Comparison of ENCODE assay signal across 19 cellular contexts in genomic region chr22:17152971-17153370, GRCh38. TPM values are rescaled to one million over a fixed set of nuclear protein-coding genes. Genes with fewer than 3 reads are reported as not detected.
DNase-seq lines count a peak whose midpoint lies in the region; ATAC-seq and TF ChIP-seq lines count a peak whose summit lies in the region.
"Had no signal": no experiment of that assay in that cellular context is flagged by ENCODE, and none has a peak within 500 bp of the region (broad histone marks: within the 10 kb centered on the region; RNA-seq: fewer than 3 reads in every experiment).

No MANE protein-coding gene starts in this region.

- CTCF ChIA-PET in CD4-positive, alpha-beta memory T cell (lab: Charles Lee; ENCODE audit: partially characterized antibody): no interaction called here

- no peak for TF ChIP-seq CTCF in CD14-positive monocyte (IDR thresholded peaks at IDR 0.05)
- TF ChIP-seq CTCF in chondrocyte (IDR thresholded peaks at IDR 0.05): no peak
- no peak for TF ChIP-seq CTCF in mucosa of descending colon (IDR thresholded peaks at IDR 0.05)

- H3K4me3 ChIP-seq in mucosa of descending colon: no peak overlapping the region
- H3K4me3 ChIP-seq in CD4-positive, alpha-beta memory T cell (ENCODE audit: low read length in 2 of 2): no peak overlapping the region
- H3K4me3 ChIP-seq: A549, MG63, Peyer's patch had no signal

- H3K4me3 Mint-ChIP-seq in CD14-positive monocyte (no peak overlapping the region), chondrocyte (ENCODE audit: unreplicated experiment) (no peak overlapping the region)
- no peak overlapping the region for H3K4me3 Mint-ChIP-seq in CD4-positive, alpha-beta memory T cell
- H3K4me3 Mint-ChIP-seq: H9 had no signal

- H3K27ac Mint-ChIP-seq in CD14-positive monocyte (peak overlapping the region in 5 of 7 donors; percentile 21 to 75 (median 37)), chondrocyte (ENCODE audit: unreplicated experiment) (no peak overlapping the region)
- H3K27ac Mint-ChIP-seq in CD4-positive, alpha-beta memory T cell: peak overlapping the region in 1 of 7 donors; percentile 8

- H3K27ac ChIP-seq in CD4-positive, alpha-beta memory T cell (ENCODE audit: low read depth, low read length): no peak overlapping the region
- H3K27ac ChIP-seq: A549, Peyer's patch had no signal

- H3K36me3 Mint-ChIP-seq in CD14-positive monocyte (peaks cover 19 to 30% of the 10 kb centered on the region in 2 donors), chondrocyte (ENCODE audit: low read depth) (no peaks in the 10 kb centered on the region)
- H3K36me3 Mint-ChIP-seq in CD4-positive, alpha-beta memory T cell: peaks cover 6 to 7% of the 10 kb centered on the region in 2 donors

- POLR2A ChIA-PET in CD4-positive, alpha-beta memory T cell (lab: Charles Lee; ENCODE audit: partially characterized antibody): no interaction called here

- no peaks in the 10 kb centered on the region for H3K27me3 ChIP-seq in CD4-positive, alpha-beta memory T cell (ENCODE audit: insufficient read depth, low read length)
- H3K27me3 ChIP-seq: MG63, Peyer's patch had no signal

- H3K4me1 Mint-ChIP-seq in CD14-positive monocyte (peaks cover 65% of the 10 kb centered on the region), chondrocyte (ENCODE audit: low read depth) (peaks cover 11% of the 10 kb centered on the region)
- H3K4me1 Mint-ChIP-seq in CD4-positive, alpha-beta memory T cell: peaks cover 19 to 49% (median 21%) of the 10 kb centered on the region in 4 donors

- ATAC-seq in mucosa of descending colon: peak; percentile 84
- no peak for ATAC-seq in HG03571 (IDR thresholded peaks at IDR 0.05; ENCODE audit: unreplicated experiment)
- ATAC-seq: A549, Right ventricle myocardium inferior had no signal

- H3K9me3 Mint-ChIP-seq in CD14-positive monocyte (no peaks in the 10 kb centered on the region), chondrocyte (ENCODE audit: low read depth) (no peaks in the 10 kb centered on the region)
- no peaks in the 10 kb centered on the region for H3K9me3 Mint-ChIP-seq in CD4-positive, alpha-beta memory T cell
- H3K9me3 Mint-ChIP-seq: CD8-positive, alpha-beta memory T cell; H9 had no signal

- in situ Hi-C loops in G401 (cut with HindIII; ENCODE audit: low sequenced_read_pairs): no loop called here

- H3K36me3 ChIP-seq in mucosa of descending colon (ENCODE audit: low read depth): no peaks in the 10 kb centered on the region
- H3K36me3 ChIP-seq in CD4-positive, alpha-beta memory T cell (ENCODE audit: insufficient read depth, low read length): peaks cover 7% of the 10 kb centered on the region

- peaks cover 0 to 2% (median 0%) of the 10 kb centered on the region in 3 donors for H3K27me3 Mint-ChIP-seq in CD14-positive monocyte (ENCODE audit: low read depth in 3 of 3)
- no peaks in the 10 kb centered on the region for H3K27me3 Mint-ChIP-seq in chondrocyte (ENCODE audit: low read depth)
- no peaks in the 10 kb centered on the region for H3K27me3 Mint-ChIP-seq in CD4-positive, alpha-beta memory T cell
- H3K27me3 Mint-ChIP-seq: CD8-positive, alpha-beta memory T cell had no signal

- DNase-seq in CD14-positive monocyte (ENCODE audit: low spot score): no peak
- peak; percentile 51 for DNase-seq in NCI-H2029 treated with DMSO at 0.1 percent for 48 hours (lab: John Stamatoyannopoulos, UW)
- peak; percentile 4 for DNase-seq in chondrocyte (ENCODE audit: low spot score)
- peak in 1 of 3 donors; percentile 54 for DNase-seq in mucosa of descending colon
- no peak for DNase-seq in CD4-positive, alpha-beta memory T cell
- DNase-seq in G401 (ENCODE audit: low spot score): no peak
- DNase-seq in hepatic stellate cell (ENCODE audit: low spot score): no peak
- DNase-seq: CD8-positive, alpha-beta memory T cell; DMS79; H9; NCI-H1105; NCI-H1694; NCI-H526 treated with DMSO at 0.1 percent for 48 hours; SW 1271 had no signal

- H3K9me3 ChIP-seq in mucosa of descending colon: no peaks in the 10 kb centered on the region
- no peaks in the 10 kb centered on the region for H3K9me3 ChIP-seq in CD4-positive, alpha-beta memory T cell (ENCODE audit: control insufficient read depth in 1 of 2, low read length in 2 of 2)
- H3K9me3 ChIP-seq: A549, MG63, Peyer's patch had no signal

- peaks cover 41% of the 10 kb centered on the region for H3K4me1 ChIP-seq in mucosa of descending colon (ENCODE audit: low read depth)
- H3K4me1 ChIP-seq in CD4-positive, alpha-beta memory T cell (ENCODE audit: insufficient read depth, low read length): peaks cover 26% of the 10 kb centered on the region

- intact Hi-C loops in CD14-positive monocyte (cut with micrococcal nuclease): loop anchor here in 1 of 2 donors (10.0 kb wide), 2 partner anchors 62 to 328 kb away; partner anchors contain the start of genes ADA2 and XKR3
- intact Hi-C loops in mucosa of descending colon (cut with DNase I, micrococcal nuclease): no loop called here
- intact Hi-C loops in CD4-positive, alpha-beta memory T cell (cut with micrococcal nuclease): no loop called here

RNA-seq across cellular contexts. Expression of gene HDHD5, which starts 6.1 kb away (rescaled TPM):
- polyA plus RNA-seq in CD14-positive monocyte: 100 to 1,000 TPM in 1 of 2 donors, 10 to 100 TPM in 1; 79.9 to 119 TPM
- total RNA-seq in chondrocyte (22.3 to 31.5 TPM (median 30.8 TPM) in 3 replicates), mucosa of descending colon (10 to 100 TPM; 31.0 to 36.1 (median 32.6) TPM)
- 10 to 100 TPM; 23.1 to 23.3 TPM for total RNA-seq in CD4-positive, alpha-beta memory T cell
- polyA plus RNA-seq in CD4-positive, alpha-beta memory T cell: 10 to 100 TPM; 51.6 to 86.7 TPM
- total RNA-seq in G401 (2014; rRNA removed; shearing (Covaris generic)): 163 and 164 TPM in 2 replicates

RNA-seq across cellular contexts. Expression of gene TMEM121B, which starts 31.8 kb away (rescaled TPM):
- 1 to 10 TPM; 1.4 to 1.9 TPM for polyA plus RNA-seq in CD14-positive monocyte
- total RNA-seq in chondrocyte: 0.36 to 0.87 TPM (median 0.59 TPM) in 3 replicates
- total RNA-seq in mucosa of descending colon: under 1 TPM; 0.09 to 0.58 (median 0.54) TPM
- under 1 TPM in 1 of 2 experiments, not detected in 1; 0.12 TPM for total RNA-seq in CD4-positive, alpha-beta memory T cell
- not detected for polyA plus RNA-seq in CD4-positive, alpha-beta memory T cell
- 0.74 and 0.75 TPM in 2 replicates for total RNA-seq in G401 (2014; rRNA removed; shearing (Covaris generic))
- polyA plus RNA-seq: CD8-positive, alpha-beta memory T cell had no signal

Comparison
In these comparisons a context has a peak if more than half of its experiments do, and no peak if none do; other contexts are left out.
1. DNase-seq: peak in NCI-H2029 treated with DMSO at 0.1 percent for 48 hours (single experiment) and chondrocyte (single experiment); none in CD14-positive monocyte (single experiment), CD4-positive, alpha-beta memory T cell (0 of 5), G401 (single experiment) and hepatic stellate cell (single experiment).